Comparison of ENCODE assay signal across 9 cellular contexts in genomic region chr19:18208098-18208951, GRCh38. TPM values are rescaled to one million over a fixed set of nuclear protein-coding genes. Genes with fewer than 3 reads are reported as not detected.
DNase-seq lines count a peak whose midpoint lies in the region; ATAC-seq and TF ChIP-seq lines count a peak whose summit lies in the region.
"Had no signal": no experiment of that assay in that cellular context is flagged by ENCODE, and none has a peak within 500 bp of the region (broad histone marks: within the 10 kb centered on the region; RNA-seq: fewer than 3 reads in every experiment).

No MANE protein-coding gene starts in this region.

- POLR2A ChIA-PET in SK-N-SH (lab: Yijun Ruan, JAX), result interaction anchor here (0.7 to 1.2 kb wide), 2 partner anchors 44 to 805 kb away, joined by 3 to 7 read pairs; no protein-coding TSS in a partner anchor

- H4K20me1 ChIP-seq in SK-N-SH (ENCODE audit: insufficient read depth), result no peaks in the 10 kb centered on the region

- in situ Hi-C loops in brain microvascular endothelial cell (cut with HindIII; ENCODE audit: low pct_ligation_motif_present, low sequenced_read_pairs), result no loop called here

- H2AFZ ChIP-seq in SK-N-SH (ENCODE audit: low read depth), result no peak overlapping the region

- H3F3A ChIP-seq in SK-N-SH (replicated peaks; ENCODE audit: insufficient read depth), result no peaks in the 10 kb centered on the region

- H3K9ac ChIP-seq in SK-N-SH, result no peak overlapping the region

- no peaks in the 10 kb centered on the region for H3K36me3 ChIP-seq in SK-N-SH (replicated peaks in 1 of 2; ENCODE audit: control insufficient read depth in 1 of 2, insufficient read depth in 2 of 2, low read length in 1 of 2)
- H3K36me3 ChIP-seq in RWPE2 (ENCODE audit: low read depth), result no peaks in the 10 kb centered on the region
- no peaks in the 10 kb centered on the region for H3K36me3 ChIP-seq in brain microvascular endothelial cell (replicated peaks)

- H3K4me3 Mint-ChIP-seq in mesothelial cell of epicardium, result no peak overlapping the region
- H3K4me3 Mint-ChIP-seq: activated naive CD4-positive, alpha-beta T cell treated with anti-CD3 and anti-CD28 coated beads, Interleukin-2, amount 50 U/mL, for 24 hours had no signal

- peaks cover 4 to 9% of the 10 kb centered on the region in 2 experiments; a peak in 2 of 4 replicates for H3K4me1 ChIP-seq in SK-N-SH (ENCODE audit: control insufficient read depth in 1 of 2, insufficient read depth in 2 of 2, low read depth in 1 of 2, low read length in 1 of 2)
- H3K4me1 ChIP-seq in RWPE2 (ENCODE audit: insufficient read depth, poor library complexity, severe bottlenecking), result no peaks in the 10 kb centered on the region

- TF ChIP-seq RAD21 in SK-N-SH (IDR thresholded peaks at IDR 0.05; ENCODE audit: low read length), result peak; percentile 71

- no peaks in the 10 kb centered on the region for H3K9me2 ChIP-seq in SK-N-SH

- TF ChIP-seq EP300 in SK-N-SH (IDR thresholded peaks at IDR 0.05; ENCODE audit: borderline replicate concordance in 1 of 2, low read depth in 1 of 2, low read length in 1 of 2), result no peak

- H3K4me2 ChIP-seq in SK-N-SH, result no peak overlapping the region

- no peaks in the 10 kb centered on the region for H3K9me3 Mint-ChIP-seq in mesothelial cell of epicardium
- H3K9me3 Mint-ChIP-seq: activated naive CD4-positive, alpha-beta T cell treated with anti-CD3 and anti-CD28 coated beads, Interleukin-2, amount 50 U/mL, for 24 hours had no signal

- no peaks in the 10 kb centered on the region for H3K79me2 ChIP-seq in SK-N-SH (ENCODE audit: insufficient read depth)

- 22% methylated on average over 20 of the region's 32 CpGs for WGBS in SK-N-SH (ENCODE audit: low lambda C conversion rate)

- H3K9me3 ChIP-seq in SK-N-SH (no peaks in the 10 kb centered on the region), RWPE2 (ENCODE audit: severe bottlenecking) (no peaks in the 10 kb centered on the region)

- peaks cover 7% of the 10 kb centered on the region for H3K27me3 Mint-ChIP-seq in mesothelial cell of epicardium (ENCODE audit: low read depth)

- CTCF ChIA-PET in SK-N-SH (lab: Yijun Ruan, JAX), result interaction anchor here (0.5 to 20.7 kb wide), 21 partner anchors 8 to 206 kb away, joined by 3 to 505 read pairs (median 4); partner anchors contain the start of genes MPV17L2 and PDE4C

- ATAC-seq in SK-N-SH treated with all-trans-retinoic acid at 6 μM for 48 hours (no peak), RWPE2 (ENCODE audit: low read depth) (no peak), HG03039 (IDR thresholded peaks at IDR 0.05; ENCODE audit: unreplicated experiment) (no peak)

- H3K4me3 ChIP-seq in SK-N-SH (ENCODE audit: low read depth in 2 of 2, low read length in 1 of 2), result peak overlapping the region in 1 of 2 experiments; percentile 26; a peak in 1 of 4 replicates
- no peak overlapping the region for H3K4me3 ChIP-seq in RWPE2 (ENCODE audit: severe bottlenecking)
- no peak overlapping the region for H3K4me3 ChIP-seq in brain microvascular endothelial cell (ENCODE audit: low read depth, low read length)

- no peak overlapping the region for H3K27ac ChIP-seq in SK-N-SH (ENCODE audit: low read depth in 2 of 2, low read length in 1 of 2)
- H3K27ac ChIP-seq in RWPE2 (ENCODE audit: poor library complexity, severe bottlenecking), result no peak overlapping the region
- peak overlapping the region; percentile 82 for H3K27ac ChIP-seq in brain microvascular endothelial cell

- H3K27ac Mint-ChIP-seq in mesothelial cell of epicardium, result peak overlapping the region; percentile 25
- H3K27ac Mint-ChIP-seq: activated naive CD4-positive, alpha-beta T cell treated with anti-CD3 and anti-CD28 coated beads, Interleukin-2, amount 50 U/mL, for 24 hours had no signal

- H3K27me3 ChIP-seq in SK-N-SH (ENCODE audit: insufficient read depth) (no peaks in the 10 kb centered on the region), RWPE2 (ENCODE audit: insufficient read depth, poor library complexity, severe bottlenecking) (no peaks in the 10 kb centered on the region), brain microvascular endothelial cell (replicated peaks) (no peaks in the 10 kb centered on the region)

- TF ChIP-seq CTCF in SK-N-SH (IDR thresholded peaks at IDR 0.05) (peak; percentile 67), RWPE2 (IDR thresholded peaks at IDR 0.05; ENCODE audit: poor library complexity, severe bottlenecking) (peak; percentile 82), brain microvascular endothelial cell (IDR thresholded peaks at IDR 0.05; ENCODE audit: low read depth, low read length, missing control alignments) (peak; percentile 66), mesothelial cell of epicardium (IDR thresholded peaks at IDR 0.05; ENCODE audit: unreplicated experiment) (peak; percentile 56)

- peak; percentile 88 for DNase-seq in SK-N-SH
- no peak for DNase-seq in RWPE2 (ENCODE audit: low spot score)
- DNase-seq in brain microvascular endothelial cell, result peak; percentile 90
- DNase-seq in mesothelial cell of epicardium (ENCODE audit: low spot score in 2 of 2, unreplicated experiment in 2 of 2), result no peak
- no peak for DNase-seq in SKM-1 (lab: John Stamatoyannopoulos, UW; ENCODE audit: unreplicated experiment)
- DNase-seq in ureter (ENCODE audit: low spot score), result no peak

- H3K36me3 Mint-ChIP-seq in mesothelial cell of epicardium, result no peaks in the 10 kb centered on the region
- H3K36me3 Mint-ChIP-seq: activated naive CD4-positive, alpha-beta T cell treated with anti-CD3 and anti-CD28 coated beads, Interleukin-2, amount 50 U/mL, for 24 hours had no signal

- peaks cover 13% of the 10 kb centered on the region for H3K4me1 Mint-ChIP-seq in mesothelial cell of epicardium

TF ChIP-seq in SK-N-SH, 30 proteins besides CTCF, POLR2A, EP300 and RAD21:
- TF ChIP-seq NFIC (IDR thresholded peaks at IDR 0.05; ENCODE audit: borderline replicate concordance), result no peak
- no peak for TF ChIP-seq NRF1 (IDR thresholded peaks at IDR 0.05; ENCODE audit: low read depth, low read length)
- no peak for TF ChIP-seq FOXM1 (IDR thresholded peaks at IDR 0.05; ENCODE audit: low read depth)
- TF ChIP-seq SMC3 (IDR thresholded peaks at IDR 0.05; ENCODE audit: low read depth, low read length), result peak; percentile 65
- no peak for TF ChIP-seq FOSL2 (IDR thresholded peaks at IDR 0.05; ENCODE audit: borderline replicate concordance, low read depth)
- no peak for TF ChIP-seq RFX5 (IDR thresholded peaks at IDR 0.05; ENCODE audit: low read length)

TF ChIP-seq in SK-N-SH treated with all-trans-retinoic acid at 6 μM for 48 hours, 23 proteins besides CTCF, POLR2A, EP300 and RAD21 (continues in another document):
- no peak for TF ChIP-seq ZFP3 (CRISPR knock-in tag; IDR thresholded peaks at IDR 0.05)
- no peak for TF ChIP-seq TSHZ2 (CRISPR knock-in tag; IDR thresholded peaks at IDR 0.05)
- TF ChIP-seq ARNTL (CRISPR knock-in tag; IDR thresholded peaks at IDR 0.05; ENCODE audit: borderline replicate concordance, low read depth), result no peak
- TF ChIP-seq ZFP30 (CRISPR knock-in tag; IDR thresholded peaks at IDR 0.05), result no peak
- TF ChIP-seq SNAI2 (CRISPR knock-in tag; IDR thresholded peaks at IDR 0.05), result no peak
- TF ChIP-seq ISL1 (CRISPR knock-in tag; IDR thresholded peaks at IDR 0.05), result no peak
- TF ChIP-seq GLIS3 (CRISPR knock-in tag; IDR thresholded peaks at IDR 0.05), result no peak
- no peak for TF ChIP-seq OSR1 (CRISPR knock-in tag; IDR thresholded peaks at IDR 0.05)

RNA-seq across cellular contexts. Expression of gene RAB3A, which starts 4.5 kb away (rescaled TPM):
- 9.1 and 9.7 TPM in 2 replicates for polyA plus RNA-seq in SK-N-SH (2012; rRNA removed)
- 7.7 and 10.0 TPM in 2 replicates for polyA plus RNA-seq in SK-N-SH (2012; cell fraction: cytosol; rRNA removed)
- 13.1 and 19.6 TPM in 2 replicates for polyA plus RNA-seq in SK-N-SH (2012; cell fraction: nucleus; rRNA removed)
- total RNA-seq in mesothelial cell of epicardium (5.9 to 6.7 TPM (median 6.4 TPM) in 3 replicates), ureter (6.1 TPM)

RNA-seq across cellular contexts. Expression of gene MPV17L2, which starts 15.3 kb away (rescaled TPM):
- polyA plus RNA-seq in SK-N-SH (2012; rRNA removed), result 17.5 and 20.6 TPM in 2 replicates
- 9.7 and 13.5 TPM in 2 replicates for polyA plus RNA-seq in SK-N-SH (2012; cell fraction: cytosol; rRNA removed)
- 8.2 and 8.6 TPM in 2 replicates for polyA plus RNA-seq in SK-N-SH (2012; cell fraction: nucleus; rRNA removed)
- total RNA-seq in mesothelial cell of epicardium (7.7 to 9.5 TPM (median 8.2 TPM) in 3 replicates), ureter (14.7 TPM)

RNA-seq across cellular contexts. Expression of gene PDE4C, which starts 17.9 kb away (rescaled TPM):
- polyA plus RNA-seq in SK-N-SH (2012; rRNA removed), result 0.36 and 1.0 TPM in 2 replicates
- polyA plus RNA-seq in SK-N-SH (2012; cell fraction: cytosol; rRNA removed), result 0.05 and 0.26 TPM in 2 replicates
- polyA plus RNA-seq in SK-N-SH (2012; cell fraction: nucleus; rRNA removed), result 4.1 and 8.2 TPM in 2 replicates
- total RNA-seq in mesothelial cell of epicardium (0.70 to 1.4 TPM (median 0.93 TPM) in 3 replicates), ureter (3.0 TPM)

RNA-seq across cellular contexts. Expression of gene IFI30, which starts 34.7 kb away (rescaled TPM):
- polyA plus RNA-seq in SK-N-SH (2012; rRNA removed), result 10.7 and 11.6 TPM in 2 replicates
- polyA plus RNA-seq in SK-N-SH (2012; cell fraction: cytosol; rRNA removed), result 4.4 and 6.7 TPM in 2 replicates
- 4.5 and 5.5 TPM in 2 replicates for polyA plus RNA-seq in SK-N-SH (2012; cell fraction: nucleus; rRNA removed)
- 0.32 to 2.0 TPM (median 0.36 TPM) in 3 replicates for total RNA-seq in mesothelial cell of epicardium
- total RNA-seq in ureter, result 32.3 TPM

RNA-seq across cellular contexts. Expression of gene PIK3R2, which starts 55.4 kb away (rescaled TPM):
- polyA plus RNA-seq in SK-N-SH (2012; rRNA removed), result 27.5 and 36.6 TPM in 2 replicates
- polyA plus RNA-seq in SK-N-SH (2012; cell fraction: cytosol; rRNA removed), result 17.4 and 30.3 TPM in 2 replicates
- polyA plus RNA-seq in SK-N-SH (2012; cell fraction: nucleus; rRNA removed), result 52.1 and 53.0 TPM in 2 replicates
- 90.4 to 95.5 TPM (median 94.7 TPM) in 3 replicates for total RNA-seq in mesothelial cell of epicardium
- 29.2 TPM for total RNA-seq in ureter

Comparison
In these comparisons a context has a peak if more than half of its experiments do, and no peak if none do; other contexts are left out.
1. DNase-seq: peak in SK-N-SH (single experiment) and brain microvascular endothelial cell (single experiment); none in RWPE2 (single experiment), mesothelial cell of epicardium (0 of 2), SKM-1 (single experiment) and ureter (single experiment).
2. Peak in every context shown above with its lines, with median percentiles within 50 percentile points of each other: CTCF ChIP-seq.